Comparison of ENCODE assay signal across 18 cellular contexts in the genomic region with DNA sequence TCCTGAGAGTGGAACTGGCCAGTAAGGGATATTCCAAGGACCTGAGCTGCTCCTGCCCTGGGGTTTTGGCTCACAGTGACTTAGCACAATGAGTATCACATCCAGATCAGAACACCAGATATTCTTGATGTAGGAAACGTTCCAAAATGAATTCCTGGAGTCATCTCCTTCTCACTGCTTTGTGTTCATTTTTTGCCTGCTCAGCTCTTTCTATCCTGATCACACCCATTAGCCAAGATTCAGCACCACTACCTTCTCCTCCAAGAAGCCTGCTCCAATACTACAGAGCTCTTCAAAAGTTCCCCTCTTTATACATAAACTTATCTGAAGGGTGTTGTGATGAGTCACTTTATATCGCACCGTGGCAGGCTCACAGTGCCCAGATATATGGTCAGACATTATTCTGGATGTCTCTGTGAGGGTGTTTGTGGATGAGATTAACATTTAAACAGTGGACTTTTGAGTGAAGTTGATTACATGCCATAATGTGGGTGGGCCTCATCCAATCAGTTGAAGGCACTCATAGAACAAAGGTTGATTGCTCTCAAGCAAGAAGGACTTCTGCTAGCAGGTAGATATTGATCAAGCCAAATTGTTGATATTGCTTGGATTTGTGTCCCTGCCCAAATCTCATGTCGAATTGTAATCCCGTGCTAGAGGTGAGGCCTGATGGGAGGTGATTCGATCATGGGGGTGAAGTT.
A peak's percentile ranks its signal among the peaks of the same experiment; 100 is the strongest.
DNase-seq lines count a peak whose midpoint lies in the region; ATAC-seq, FAIRE-seq and TF ChIP-seq lines count a peak whose summit lies in the region.
"Had no signal": no experiment of that assay in that cellular context is flagged by ENCODE, and none has a peak within 500 bp of the region (broad histone marks: within the 10 kb centered on the region; RNA-seq: fewer than 3 reads in every experiment).

No MANE protein-coding gene starts in this region.

- DNase-seq in M059J (ENCODE audit: low read depth) (peak; percentile 43), H1 (ENCODE audit: low read depth in 1 of 2, low spot score in 2 of 2) (no peak), smooth muscle cell (lab: John Stamatoyannopoulos, UW; ENCODE audit: unreplicated experiment) (no peak), left lung (no peak)
- no peak for DNase-seq in stimulated activated naive CD4-positive, alpha-beta T cell (lab: John Stamatoyannopoulos, UW)
- DNase-seq: Caco-2; CD4-positive, CD25-positive, alpha-beta regulatory T cell; CD8-positive, alpha-beta T cell; DMS153; DND-41; GOT3; H7; HCEC 1CT had no signal

- H3F3A ChIP-seq in smooth muscle cell (ENCODE audit: low read depth), result no peaks in the 10 kb centered on the region

- no peak overlapping the region for H2BK120ac ChIP-seq in H1 (replicated peaks; ENCODE audit: low read depth, low read length)

- H4K91ac ChIP-seq in H1 (replicated peaks; ENCODE audit: insufficient read length, low read length), result no peak overlapping the region

- H2BK15ac ChIP-seq in H1 (ENCODE audit: low read length), result no peak overlapping the region

- no peak overlapping the region for H3K56ac ChIP-seq in H1 (replicated peaks; ENCODE audit: insufficient read length, low read depth, low read length)

- H2AFZ ChIP-seq in H1 (ENCODE audit: low read length), result no peak overlapping the region; the same call in 1 of the 2 replicates
- no peak overlapping the region for H2AFZ ChIP-seq in smooth muscle cell (ENCODE audit: low read depth)

- no peak overlapping the region for H2BK5ac ChIP-seq in H1 (ENCODE audit: low read depth, low read length)

- intact Hi-C loops in left lung (cut with DNase I), result no loop called here

- TF ChIP-seq CTCF in HEK293 (tag by site-specific recombination; IDR thresholded peaks at IDR 0.05), result no peak
- no peak for TF ChIP-seq CTCF in H1 (IDR thresholded peaks at IDR 0.05; ENCODE audit: control extremely low read depth in 1 of 3, insufficient read depth in 1 of 3, low read depth in 1 of 3, low read length in 3 of 3)
- TF ChIP-seq CTCF in smooth muscle cell (IDR thresholded peaks at IDR 0.05; ENCODE audit: borderline replicate concordance, insufficient read depth, poor library complexity, severe bottlenecking), result no peak
- no peak for TF ChIP-seq CTCF in left lung (IDR thresholded peaks at IDR 0.05)

- no peak overlapping the region for H3K18ac ChIP-seq in H1 (ENCODE audit: extremely low read depth, low read length)

- no peak overlapping the region for H3K9ac ChIP-seq in H1 (replicated peaks in 1 of 4; ENCODE audit: extremely low read depth in 1 of 4, low read depth in 3 of 4, low read length in 3 of 4)
- H3K9ac ChIP-seq in smooth muscle cell (ENCODE audit: low read depth), result no peak overlapping the region
- H3K9ac ChIP-seq: BLaER1 had no signal

- H4K5ac ChIP-seq in H1 (ENCODE audit: insufficient read length, low read depth, low read length), result no peak overlapping the region

- no peak overlapping the region for H3K4me3 ChIP-seq in HEK293 (ENCODE audit: low read depth, low read length)
- no peak overlapping the region for H3K4me3 ChIP-seq in H1 (ENCODE audit: extremely low read depth in 1 of 4, insufficient read depth in 2 of 4, low read depth in 3 of 4, low read length in 4 of 4)
- H3K4me3 ChIP-seq in smooth muscle cell, result no peak overlapping the region
- no peak overlapping the region for H3K4me3 ChIP-seq in left lung
- H3K4me3 ChIP-seq: BLaER1 had no signal

- H3K4ac ChIP-seq in H1 (replicated peaks; ENCODE audit: insufficient read length, low read depth, low read length), result no peak overlapping the region

- TF ChIP-seq RAD21 in H1 (IDR thresholded peaks at IDR 0.05 in 1 of 2, conservative IDR thresholded peaks at IDR 0.05 in 1 of 2; ENCODE audit: low read depth in 2 of 2, low read length in 2 of 2), result no peak

- H3K27me3 ChIP-seq in H1 (replicated peaks in 1 of 4; ENCODE audit: control insufficient read depth in 3 of 4, extremely low read depth in 1 of 4, insufficient read depth in 3 of 4, low read length in 3 of 4) (no peaks in the 10 kb centered on the region), smooth muscle cell (ENCODE audit: low read depth) (no peaks in the 10 kb centered on the region), left lung (no peaks in the 10 kb centered on the region)
- H3K27me3 ChIP-seq: BLaER1 had no signal

- WGBS in H1 (ENCODE audit: extremely low coverage in 1 of 2, insufficient coverage in 1 of 2, insufficient read length in 1 of 2, insufficient replicate concordance in 2 of 2, low coverage in 1 of 2, low lambda C conversion rate in 2 of 2, missing lambda C conversion rate in 1 of 2), 2 experiments, result 89% methylated on average over 6 of the region's 6 CpGs; no CpG with 5 or more reads in 1 of the 2 experiments
- WGBS in smooth muscle cell (ENCODE audit: low lambda C conversion rate), result 96% methylated on average over 6 of the region's 6 CpGs

- H3K79me2 ChIP-seq in H1 (ENCODE audit: control insufficient read depth in 1 of 2, insufficient read depth in 2 of 2, low read length in 2 of 2), result no peaks in the 10 kb centered on the region
- no peaks in the 10 kb centered on the region for H3K79me2 ChIP-seq in smooth muscle cell (ENCODE audit: low read depth)

- H3K4me1 ChIP-seq in HEK293 (ENCODE audit: control insufficient read depth, insufficient read depth, low read length), result no peaks in the 10 kb centered on the region
- H3K4me1 ChIP-seq in H1 (replicated peaks in 1 of 4; ENCODE audit: control insufficient read depth in 3 of 4, insufficient read depth in 4 of 4, low read length in 3 of 4), result no peaks in the 10 kb centered on the region
- H3K4me1 ChIP-seq in smooth muscle cell (ENCODE audit: low read depth), result no peaks in the 10 kb centered on the region
- no peaks in the 10 kb centered on the region for H3K4me1 ChIP-seq in left lung
- H3K4me1 ChIP-seq: BLaER1, Caco-2 had no signal

- H3K4me2 ChIP-seq in H1 (ENCODE audit: insufficient read depth in 1 of 2, low read depth in 2 of 2, low read length in 2 of 2), result no peak overlapping the region
- H3K4me2 ChIP-seq in smooth muscle cell, result no peak overlapping the region
- H3K4me2 ChIP-seq: BLaER1 had no signal

- no peak overlapping the region for H2AK5ac ChIP-seq in H1 (ENCODE audit: low read depth, low read length)

- CTCF ChIA-PET in HEK293 (lab: Yijun Ruan, JAX), result no interaction called here
- CTCF ChIA-PET in H1 (lab: Charles Lee; ENCODE audit: partially characterized antibody), result interaction anchor here (0.5 to 0.8 kb wide), 2 partner anchors 10 to 675 kb away, joined by 3 read pairs; no protein-coding TSS in a partner anchor

- no peaks in the 10 kb centered on the region; the same call in 1 of the 2 replicates for H3K23me2 ChIP-seq in H1 (ENCODE audit: low read depth, low read length)

- no peak for TF ChIP-seq POLR2A in H1 (IDR thresholded peaks at IDR 0.05; ENCODE audit: control extremely low read depth in 1 of 2, low read depth in 2 of 2, low read length in 2 of 2)

- H3K14ac ChIP-seq in H1 (ENCODE audit: insufficient read length), result no peak overlapping the region

- no peak overlapping the region for H3K23ac ChIP-seq in H1 (ENCODE audit: insufficient read length)

- no peak overlapping the region for H4K8ac ChIP-seq in H1 (ENCODE audit: extremely low read depth, insufficient read depth, low read length)

- no peak for FAIRE-seq in H1 (lab: Jason Lieb, UNC)
- FAIRE-seq: G401.6, GM12892 had no signal

- H2BK20ac ChIP-seq in H1 (ENCODE audit: low read length), result no peak overlapping the region

- no peak overlapping the region for H2BK12ac ChIP-seq in H1 (ENCODE audit: low read depth, low read length)

- H4K20me1 ChIP-seq in H1 (replicated peaks in 1 of 2; ENCODE audit: control insufficient read depth in 1 of 2, insufficient read depth in 2 of 2, low read length in 2 of 2) (no peaks in the 10 kb centered on the region), smooth muscle cell (ENCODE audit: low read depth) (no peaks in the 10 kb centered on the region)
- H4K20me1 ChIP-seq: BLaER1 had no signal

- TF ChIP-seq EP300 in H1 (IDR thresholded peaks at IDR 0.05; ENCODE audit: borderline replicate concordance in 1 of 2, low read depth in 2 of 2, low read length in 2 of 2), result no peak

- no peaks in the 10 kb centered on the region for H3K79me1 ChIP-seq in H1 (ENCODE audit: low read depth, low read length)

- H3K27ac ChIP-seq in HEK293 (ENCODE audit: extremely low read depth, low read depth, low read length) (no peak overlapping the region), H1 (ENCODE audit: low read depth, low read length) (no peak overlapping the region), smooth muscle cell (ENCODE audit: low read depth) (no peak overlapping the region), left lung (no peak overlapping the region)
- H3K27ac ChIP-seq: BLaER1, C4-2B had no signal

- no peak for ATAC-seq in left lung
- ATAC-seq: CD8-positive, alpha-beta T cell had no signal

- no peaks in the 10 kb centered on the region for H3K36me3 ChIP-seq in HEK293 (ENCODE audit: control insufficient read depth in 2 of 2, insufficient read depth in 1 of 2, low read length in 2 of 2)
- H3K36me3 ChIP-seq in H1 (ENCODE audit: control insufficient read depth in 2 of 4, insufficient read depth in 4 of 4, low read length in 3 of 4), result no peaks in the 10 kb centered on the region
- no peaks in the 10 kb centered on the region for H3K36me3 ChIP-seq in smooth muscle cell (ENCODE audit: low read depth)
- H3K36me3 ChIP-seq in left lung, result no peaks in the 10 kb centered on the region
- H3K36me3 ChIP-seq: BLaER1 had no signal

- no peaks in the 10 kb centered on the region for H3K9me3 ChIP-seq in HEK293 (ENCODE audit: control insufficient read depth, insufficient read depth, low read depth, low read length)
- H3K9me3 ChIP-seq in H1 (ENCODE audit: insufficient read depth in 2 of 2, low read depth in 1 of 2, low read length in 1 of 2), result no peaks in the 10 kb centered on the region
- no peaks in the 10 kb centered on the region for H3K9me3 ChIP-seq in smooth muscle cell (replicated peaks; ENCODE audit: low read depth)
- H3K9me3 ChIP-seq in left lung, result peaks cover 0 to 20% of the 10 kb centered on the region in 2 donors

- POLR2A ChIA-PET in HEK293 (lab: Yijun Ruan, JAX), result no interaction called here
- POLR2A ChIA-PET in H1 (lab: Charles Lee; ENCODE audit: partially characterized antibody), result interaction anchor here (0.6 kb wide), 1 partner anchor 10 kb away, joined by 3 read pairs; no protein-coding TSS in a partner anchor

TF ChIP-seq in HEK293, 187 proteins besides CTCF, POLR2A, EP300 and RAD21 (continues in another document):
- peak; percentile 72 for TF ChIP-seq ZNF10 (tag by site-specific recombination; IDR thresholded peaks at IDR 0.05)

TF ChIP-seq in H1, 55 proteins besides CTCF, POLR2A, EP300 and RAD21:
- TF ChIP-seq HDAC6 (IDR thresholded peaks at IDR 0.05; ENCODE audit: low read depth, low read length) (no peak), KDM5A (IDR thresholded peaks at IDR 0.05; ENCODE audit: low read length) (no peak), MAFK (IDR thresholded peaks at IDR 0.05; ENCODE audit: low read depth, low read length) (peak; percentile 12; the same call in 1 of the 2 replicates)
